9 cellular contexts compared by ENCODE assay signal in genomic region chr9:136992819-136993369, GRCh38. TPM values are rescaled to one million over a fixed set of nuclear protein-coding genes. Genes with fewer than 3 reads are reported as not detected.
DNase-seq lines count a peak whose midpoint lies in the region; ATAC-seq and TF ChIP-seq lines count a peak whose summit lies in the region.
"Had no signal": no experiment of that assay in that cellular context is flagged by ENCODE, and none has a peak within 500 bp of the region (broad histone marks: within the 10 kb centered on the region; RNA-seq: fewer than 3 reads in every experiment).

No MANE protein-coding gene starts in this region.

- H3K4me1 ChIP-seq in HCT116 (ENCODE audit: control insufficient read depth in 1 of 2, insufficient read depth in 2 of 2, low read length in 2 of 2): peaks cover 41 to 55% of the 10 kb centered on the region in 2 experiments
- peaks cover 42% of the 10 kb centered on the region for H3K4me1 ChIP-seq in mucosa of descending colon (ENCODE audit: low read depth)

- H3K27ac Mint-ChIP-seq in brain: peak overlapping the region in 4 of 5 experiments; percentile 56 to 81 (median 73)

- H2AFZ ChIP-seq in HCT116 (ENCODE audit: low read depth, low read length, poor library complexity, severe bottlenecking): no peak overlapping the region

- H3K27ac ChIP-seq in 22Rv1: peak overlapping the region; percentile 90
- H3K27ac ChIP-seq in HCT116 (ENCODE audit: low read depth, low read length): peak overlapping the region; percentile 95

- peaks cover 20% of the 10 kb centered on the region for H3K79me2 ChIP-seq in HCT116 (ENCODE audit: insufficient read depth, low read length)

- no peaks in the 10 kb centered on the region for H3K27me3 ChIP-seq in HCT116 (ENCODE audit: insufficient read depth, low read length)

- no peaks in the 10 kb centered on the region for H3K36me3 Mint-ChIP-seq in brain

- no peak for TF ChIP-seq POLR2A in HCT116 (IDR thresholded peaks at IDR 0.05; ENCODE audit: borderline replicate concordance, extremely low read depth, insufficient read depth, insufficient read length)

- H3K9me3 ChIP-seq in HCT116 (ENCODE audit: control insufficient read depth in 1 of 2, insufficient read depth in 1 of 2, low read depth in 1 of 2, low read length in 2 of 2): no peaks in the 10 kb centered on the region; a peak in 1 of 4 replicates
- H3K9me3 ChIP-seq in mucosa of descending colon: no peaks in the 10 kb centered on the region

- BruUV-seq in HCT116 (replicated peaks; lab: Mats Ljungman, UMichigan): no TSS peak

- peak overlapping the region; percentile 99 for H3K4me2 ChIP-seq in HCT116 (ENCODE audit: low read length)

- H3K9me2 ChIP-seq in HCT116 (ENCODE audit: insufficient read depth): no peaks in the 10 kb centered on the region

- peaks cover 0 to 11% (median 7%) of the 10 kb centered on the region in 5 experiments for H3K9me3 Mint-ChIP-seq in brain

- POLR2A ChIA-PET in HCT116 (lab: Charles Lee): interaction anchor here (1.0 to 1.7 kb wide), 4 partner anchors 9 to 248 kb away, joined by 3 to 19 read pairs (median 8); partner anchors contain the start of gene TUBB4B

- DNase-seq in HCT116 (ENCODE audit: low read depth, low spot score) (no peak), mucosa of descending colon (no peak), NCI-H146 (lab: John Stamatoyannopoulos, UW) (no peak), NCI-H2081 (lab: John Stamatoyannopoulos, UW) (no peak)

- intact Hi-C loops in HCT116 (cut with micrococcal nuclease) (loop anchor here (1.0 kb wide), 1 partner anchor 45 kb away; no protein-coding TSS in a partner anchor), mucosa of descending colon (cut with DNase I, micrococcal nuclease) (no loop called here)

- no peak for TF ChIP-seq RAD21 in HCT116 (IDR thresholded peaks at IDR 0.05; ENCODE audit: low read depth)

- RAD21 ChIA-PET in HCT116 (lab: Charles Lee; ENCODE audit: low non-redundant PET in 1 of 2, low total read pairs in 2 of 2, uncharacterized antibody in 2 of 2, unreplicated experiment in 2 of 2): interaction anchor here (1.3 kb wide), 2 partner anchors 45 kb away, joined by 3 to 4 read pairs; no protein-coding TSS in a partner anchor

- ATAC-seq in HCT116: no peak
- ATAC-seq in mucosa of descending colon: no peak
- no peak for ATAC-seq in HG02798 (IDR thresholded peaks at IDR 0.05; ENCODE audit: poor library complexity, unreplicated experiment)
- ATAC-seq in activated CD4-positive, CD25-positive, alpha-beta regulatory T cell treated with anti-CD3 and anti-CD28 coated beads, Interleukin-2, amount 50 U/mL, for 24 hours: no peak

- peak overlapping the region; percentile 85 to 90 (median 87) for H3K4me3 Mint-ChIP-seq in brain

- peaks cover 26% of the 10 kb centered on the region for H3K27me3 Mint-ChIP-seq in brain

- no peak for TF ChIP-seq CTCF in 22Rv1 (IDR thresholded peaks at IDR 0.05)
- no peak for TF ChIP-seq CTCF in HCT116 (IDR thresholded peaks at IDR 0.05 in 2 of 3, conservative IDR thresholded peaks at IDR 0.05 in 1 of 3; ENCODE audit: borderline replicate concordance in 1 of 3, insufficient read depth in 1 of 3, low read depth in 2 of 3, low read length in 2 of 3)
- peak in 1 of 2 experiments; percentile 14 for TF ChIP-seq CTCF in brain (conservative IDR thresholded peaks at IDR 0.05)
- TF ChIP-seq CTCF in mucosa of descending colon (IDR thresholded peaks at IDR 0.05): no peak

- H3K4me3 ChIP-seq in HCT116 (replicated peaks in 1 of 2; ENCODE audit: low read depth in 1 of 2, low read length in 2 of 2) (peak overlapping the region; percentile 88 to 99), mucosa of descending colon (peak overlapping the region; percentile 36)

- CTCF ChIA-PET in HCT116 (lab: Charles Lee): interaction anchor here (0.9 to 1.4 kb wide), 2 partner anchors 10 to 150 kb away, joined by 3 to 4 read pairs; partner anchors contain the start of gene AJM1

- H3K4me1 Mint-ChIP-seq in brain: peaks cover 18% of the 10 kb centered on the region

- H4K20me1 ChIP-seq in HCT116 (ENCODE audit: insufficient read depth): no peaks in the 10 kb centered on the region

- H3K36me3 ChIP-seq in HCT116 (ENCODE audit: control insufficient read depth in 1 of 2, insufficient read depth in 2 of 2, low read length in 2 of 2): peaks cover 0 to 12% of the 10 kb centered on the region in 2 experiments; a peak in 2 of 4 replicates
- no peaks in the 10 kb centered on the region for H3K36me3 ChIP-seq in mucosa of descending colon (ENCODE audit: low read depth)

- H3K9ac ChIP-seq in HCT116 (ENCODE audit: low read length): peak overlapping the region; percentile 97

TF ChIP-seq in HCT116, 20 proteins besides CTCF, POLR2A, EP300 and RAD21:
- peak; percentile 6; the same call in 1 of the 2 replicates for TF ChIP-seq ZFX (IDR thresholded peaks at IDR 0.05)
- no peak for TF ChIP-seq REST (IDR thresholded peaks at IDR 0.05; ENCODE audit: low read depth)

RNA-seq across cellular contexts. Expression of gene PAXX, which starts 0.7 kb away (rescaled TPM):
- 89.0 TPM for total RNA-seq in HCT116 (2021; ENCODE audit: unreplicated experiment)
- 57.8 and 80.5 TPM in 2 replicates for polyA plus RNA-seq in HCT116 (2012)
- polyA plus RNA-seq in brain (ENCODE audit: insufficient read depth, low read depth, low replicate concordance): 101 TPM
- total RNA-seq in mucosa of descending colon: 10 to 100 TPM; 32.0 to 39.9 (median 34.1) TPM

RNA-seq across cellular contexts. Expression of gene CLIC3, which starts 3.5 kb away (rescaled TPM):
- total RNA-seq in HCT116 (2021; ENCODE audit: unreplicated experiment) (8.4 TPM), mucosa of descending colon (1 to 10 TPM in 1 of 3 donors, under 1 TPM in 2; 0.82 to 1.9 (median 0.99) TPM)
- polyA plus RNA-seq in HCT116 (2012): 14.0 and 15.3 TPM in 2 replicates
- 1.9 TPM for polyA plus RNA-seq in brain (ENCODE audit: insufficient read depth, low read depth, low replicate concordance)

RNA-seq across cellular contexts. Expression of gene LCNL1, which starts 10.1 kb away (rescaled TPM):
- total RNA-seq in HCT116 (2021; ENCODE audit: unreplicated experiment): 0.44 TPM
- 0.25 and 0.41 TPM in 2 replicates for polyA plus RNA-seq in HCT116 (2012)
- polyA plus RNA-seq in brain (ENCODE audit: insufficient read depth, low read depth, low replicate concordance): 0.15 TPM
- total RNA-seq in mucosa of descending colon: under 1 TPM in 2 of 3 donors, not detected in 1; 0.17 to 0.76 TPM
- total RNA-seq: T-helper 1 cell treated with Interleukin-12 subunit alpha and Interleukin-12 subunit beta and Interleukin-4 antibody, amounts not matched to agents 30 ng/mL and 1 ng/mL, for 36 hours had no signal

RNA-seq across cellular contexts. Expression of gene PTGDS, which starts 15.6 kb away (rescaled TPM):
- total RNA-seq in HCT116 (2021; ENCODE audit: unreplicated experiment) (3.1 TPM), mucosa of descending colon (10 to 100 TPM in 2 of 3 donors, 1 to 10 TPM in 1; 2.5 to 45.4 (median 16.1) TPM)
- 0.61 and 1.3 TPM in 2 replicates for polyA plus RNA-seq in HCT116 (2012)
- 2,031 TPM for polyA plus RNA-seq in brain (ENCODE audit: insufficient read depth, low read depth, low replicate concordance)

RNA-seq across cellular contexts. Expression of gene ABCA2, which starts 35.1 kb away (rescaled TPM):
- total RNA-seq in HCT116 (2021; ENCODE audit: unreplicated experiment) (114 TPM), mucosa of descending colon (10 to 100 TPM; 20.1 to 77.2 (median 48.0) TPM)
- polyA plus RNA-seq in HCT116 (2012): 132 and 183 TPM in 2 replicates
- 283 TPM for polyA plus RNA-seq in brain (ENCODE audit: insufficient read depth, low read depth, low replicate concordance)
